ENCODE assay signal across 8 cellular contexts in genomic region chr14:68795602-68796417, GRCh38. TPM values are rescaled to one million over a fixed set of nuclear protein-coding genes. Genes with fewer than 3 reads are reported as not detected.
DNase-seq lines count a peak whose midpoint lies in the region; ATAC-seq lines count a peak whose summit lies in the region.

No MANE protein-coding gene starts in this region.

- H3K9me3 ChIP-seq in effector memory CD4-positive, alpha-beta T cell (ENCODE audit: control insufficient read depth, low read length), result no peaks in the 10 kb centered on the region

- DNase-seq in NCI-H2081 (lab: John Stamatoyannopoulos, UW) (peak; percentile 35 to 38), NCI-H2081 treated with DMSO at 0.1 percent for 48 hours (lab: John Stamatoyannopoulos, UW) (no peak), NCI-H2171 (lab: John Stamatoyannopoulos, UW) (peak; percentile 24), mesenteric fat pad (ENCODE audit: low spot score) (peak; percentile 94)
- DNase-seq in activated CD8-positive, alpha-beta T cell treated with anti-CD3 and anti-CD28 coated beads, Interleukin-2, amount 10 ng/mL, durations not matched to agents 7 days and 5 days, result peak; percentile 86
- peak; percentile 73 to 77 (median 74) for DNase-seq in effector memory CD4-positive, alpha-beta T cell
- DNase-seq in stimulated activated CD8-positive, alpha-beta memory T cell treated with anti-CD3 and anti-CD28 coated beads, Interleukin-4, amount 100 ng/mL, for 1 hour (ENCODE audit: low read depth in 2 of 2, low spot score in 1 of 2), result peak; percentile 60 to 66

- H3K36me3 ChIP-seq in effector memory CD4-positive, alpha-beta T cell (ENCODE audit: control insufficient read depth, insufficient read depth, low read length), result no peaks in the 10 kb centered on the region

- peak overlapping the region; percentile 100 for H3K27ac ChIP-seq in effector memory CD4-positive, alpha-beta T cell (ENCODE audit: insufficient read depth, low read length, poor library complexity, severe bottlenecking)

- peaks cover 13% of the 10 kb centered on the region for H3K9me3 Mint-ChIP-seq in activated CD8-positive, alpha-beta T cell treated with anti-CD3 and anti-CD28 coated beads, Interleukin-2, amount 10 ng/mL, durations not matched to agents 7 days and 5 days (ENCODE audit: insufficient read depth)

- H3K27me3 ChIP-seq in effector memory CD4-positive, alpha-beta T cell (replicated peaks; ENCODE audit: control insufficient read depth, insufficient read depth, low read length, poor library complexity, severe bottlenecking), result no peaks in the 10 kb centered on the region

- H3K4me3 Mint-ChIP-seq in activated CD8-positive, alpha-beta T cell treated with anti-CD3 and anti-CD28 coated beads, Interleukin-2, amount 10 ng/mL, durations not matched to agents 7 days and 5 days, result peak overlapping the region; percentile 87

- peaks cover 41% of the 10 kb centered on the region for H3K4me1 Mint-ChIP-seq in activated CD8-positive, alpha-beta T cell treated with anti-CD3 and anti-CD28 coated beads, Interleukin-2, amount 10 ng/mL, durations not matched to agents 7 days and 5 days (ENCODE audit: low read depth)

- POLR2A ChIA-PET in activated CD8-positive, alpha-beta T cell treated with anti-CD3 and anti-CD28 coated beads, Interleukin-2, amount 10 ng/mL, durations not matched to agents 7 days and 5 days (lab: Charles Lee), result interaction anchor here (0.6 to 5.1 kb wide), 13 partner anchors 10 to 631 kb away, joined by 3 to 197 read pairs (median 5); no protein-coding TSS in a partner anchor

- peak overlapping the region; percentile 100 for H3K27ac Mint-ChIP-seq in activated CD8-positive, alpha-beta T cell treated with anti-CD3 and anti-CD28 coated beads, Interleukin-2, amount 10 ng/mL, durations not matched to agents 7 days and 5 days

- H3K4me1 ChIP-seq in effector memory CD4-positive, alpha-beta T cell (ENCODE audit: control insufficient read depth, insufficient read depth, low read length, poor library complexity, severe bottlenecking), result peaks cover 23% of the 10 kb centered on the region

- peak; percentile 43 for ATAC-seq in HG02610 (IDR thresholded peaks at IDR 0.05; ENCODE audit: unreplicated experiment)
- peak; percentile 50 for ATAC-seq in activated CD8-positive, alpha-beta T cell treated with anti-CD3 and anti-CD28 coated beads, Interleukin-2, amount 10 ng/mL, durations not matched to agents 7 days and 5 days

- H3K4me3 ChIP-seq in effector memory CD4-positive, alpha-beta T cell (ENCODE audit: insufficient read depth, low read depth, low read length, poor library complexity, severe bottlenecking), result peak overlapping the region; percentile 89

- CTCF ChIA-PET in activated CD8-positive, alpha-beta T cell treated with anti-CD3 and anti-CD28 coated beads, Interleukin-2, amount 10 ng/mL, durations not matched to agents 7 days and 5 days (lab: Charles Lee), result interaction anchor here (0.9 to 5.5 kb wide), 10 partner anchors 10 to 862 kb away, joined by 3 to 81 read pairs (median 4); no protein-coding TSS in a partner anchor

- peaks cover 35% of the 10 kb centered on the region for H3K36me3 Mint-ChIP-seq in activated CD8-positive, alpha-beta T cell treated with anti-CD3 and anti-CD28 coated beads, Interleukin-2, amount 10 ng/mL, durations not matched to agents 7 days and 5 days (ENCODE audit: low read depth)

- H3K27me3 Mint-ChIP-seq in activated CD8-positive, alpha-beta T cell treated with anti-CD3 and anti-CD28 coated beads, Interleukin-2, amount 10 ng/mL, durations not matched to agents 7 days and 5 days (ENCODE audit: low read depth), result no peaks in the 10 kb centered on the region

RNA-seq across cellular contexts. Expression of gene ZFP36L1, which starts 2.9 kb away (rescaled TPM):
- 10 to 100 TPM; 63.3 to 73.2 TPM for total RNA-seq in activated CD8-positive, alpha-beta T cell treated with anti-CD3 and anti-CD28 coated beads, Interleukin-2, amount 10 ng/mL, durations not matched to agents 7 days and 5 days
- 477 TPM for total RNA-seq in mesenteric fat pad
